26 cellular contexts compared by ENCODE assay signal in the genomic region with DNA sequence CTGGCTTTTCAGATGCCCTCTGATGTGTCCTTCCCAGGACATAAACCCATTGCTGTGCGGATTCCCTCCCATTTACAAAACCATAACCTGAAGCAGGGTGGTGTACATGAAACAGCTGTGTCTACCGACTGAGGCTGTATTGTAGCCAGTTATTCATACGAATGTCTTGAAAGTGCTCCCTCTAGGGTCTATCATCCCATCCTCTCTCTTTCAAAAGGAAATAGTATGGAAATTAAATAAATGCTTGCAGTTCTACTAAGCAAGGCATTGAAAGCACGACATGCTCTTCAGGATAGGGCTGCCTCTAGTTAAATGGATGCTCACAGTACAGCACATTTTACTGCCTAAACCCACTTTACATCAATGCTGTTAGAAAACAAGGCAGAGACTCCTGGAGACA.
DNase-seq lines count a peak whose midpoint lies in the region; ATAC-seq, FAIRE-seq and TF ChIP-seq lines count a peak whose summit lies in the region.
"Had no signal": no experiment of that assay in that cellular context is flagged by ENCODE, and none has a peak within 500 bp of the region (broad histone marks: within the 10 kb centered on the region; RNA-seq: fewer than 3 reads in every experiment).

No MANE protein-coding gene starts in this region.

- no peak for TF ChIP-seq RAD21 in HepG2 (CRISPR knock-in tag; IDR thresholded peaks at IDR 0.05)

- intact Hi-C loops in HepG2 (cut with micrococcal nuclease; ENCODE audit: unreplicated experiment) = no loop called here
- intact Hi-C loops in left colon (cut with DNase I, micrococcal nuclease) = no loop called here

- H2AFZ ChIP-seq in HepG2 (ENCODE audit: low read length) = no peak overlapping the region

- H3K79me2 ChIP-seq in HepG2 (ENCODE audit: insufficient read depth, low read length) = no peaks in the 10 kb centered on the region

- no peak for ATAC-seq in HepG2
- ATAC-seq in left colon = no peak
- ATAC-seq: A549; activated T-cell treated with anti-CD3 and anti-CD28 coated beads, Interleukin-2, amount 50 U/mL, for 72 hours; sciatic nerve had no signal

- H3K36me3 ChIP-seq in HepG2 (replicated peaks in 1 of 2; ENCODE audit: control insufficient read depth in 1 of 2, insufficient read depth in 2 of 2, low read length in 2 of 2) = no peaks in the 10 kb centered on the region
- H3K36me3 ChIP-seq: BLaER1, MG63, Peyer's patch, SJSA1, upper lobe of left lung had no signal

- H3K4me1 ChIP-seq in HepG2 (ENCODE audit: insufficient read depth, low read length) = no peaks in the 10 kb centered on the region
- H3K4me1 ChIP-seq: A549, Caco-2, Peyer's patch had no signal

- no peak overlapping the region for H3K27ac ChIP-seq in HepG2 (ENCODE audit: extremely low read length, insufficient read depth, low read length)
- H3K27ac ChIP-seq: A549, BLaER1, Peyer's patch, SJSA1, upper lobe of left lung had no signal

- H3K4me2 ChIP-seq in HepG2 (ENCODE audit: low read depth, low read length) = no peak overlapping the region
- H3K4me2 ChIP-seq: A549, BLaER1 had no signal

- H4K20me1 ChIP-seq in HepG2 (ENCODE audit: insufficient read depth, low read length) = no peaks in the 10 kb centered on the region
- H4K20me1 ChIP-seq: BLaER1 had no signal

- POLR2A ChIA-PET in HepG2 (lab: Yijun Ruan, JAX) = no interaction called here

- TF ChIP-seq POLR2A in HepG2 (IDR thresholded peaks at IDR 0.05; ENCODE audit: insufficient read depth in 1 of 2, low read depth in 2 of 2, low read length in 2 of 2) = no peak

- CTCF ChIA-PET in HepG2 (lab: Yijun Ruan, JAX; ENCODE audit: low intra/inter-chr PET ratio, low total read pairs) = no interaction called here

- DNase-seq in SHP77 treated with DMSO at 0.1 percent for 48 hours (lab: John Stamatoyannopoulos, UW) (peak; percentile 19), SHP77 (lab: John Stamatoyannopoulos, UW) (no peak), NCI-H2227 treated with DMSO at 0.1 percent for 48 hours (lab: John Stamatoyannopoulos, UW) (peak; percentile 41), epithelial cell of proximal tubule (ENCODE audit: low read depth) (no peak), NCI-H226 (no peak), HuH-7.5 (ENCODE audit: low spot score) (no peak), HepG2 (ENCODE audit: low spot score) (no peak), left colon (no peak)
- DNase-seq: activated CD4-positive, alpha-beta T cell treated with anti-CD3 and anti-CD28 coated beads for 4 hours; activated naive CD4-positive, alpha-beta T cell treated with anti-CD3 and anti-CD28 coated beads, Interleukin-2, amount 50 U/mL, for 16 hours; activated T-cell treated with anti-CD3 and anti-CD28 coated beads, Interleukin-2, amount 50 U/mL, for 72 hours; aorta; Caco-2; GOT3; kidney glomerular epithelial cell; naive B cell; NCI-H1436; NCI-H345; T-helper 2 cell had no signal

- TF ChIP-seq EP300 in HepG2 (IDR thresholded peaks at IDR 0.05; ENCODE audit: low read depth in 2 of 2, low read length in 2 of 2) (no peak), HepG2 (CRISPR knock-in tag; IDR thresholded peaks at IDR 0.05; ENCODE audit: borderline replicate concordance) (no peak)

- FAIRE-seq in HepG2 (lab: Jason Lieb, UNC) = no peak
- FAIRE-seq: A549 had no signal

- H3K9me3 ChIP-seq in HepG2 (ENCODE audit: low read length) = no peaks in the 10 kb centered on the region
- H3K9me3 ChIP-seq: A549, BLaER1, Caco-2, MG63, Peyer's patch, SJSA1, upper lobe of left lung had no signal

- WGBS in HepG2 (ENCODE audit: low lambda C conversion rate) = 23% methylated on average over 4 of the region's 4 CpGs

- H3K4me3 ChIP-seq in epithelial cell of proximal tubule (ENCODE audit: low read depth, low read length) = no peak overlapping the region
- H3K4me3 ChIP-seq in HepG2 (replicated peaks in 1 of 3; ENCODE audit: insufficient read depth in 1 of 3, low read depth in 2 of 3, low read length in 3 of 3) = no peak overlapping the region
- H3K4me3 ChIP-seq: A549, BLaER1, MG63, Peyer's patch, SJSA1, upper lobe of left lung had no signal

- BruUV-seq in HepG2 (replicated peaks; lab: Mats Ljungman, UMichigan) = no TSS peak

- no peak overlapping the region for H3K9ac ChIP-seq in HepG2 (ENCODE audit: insufficient read depth, low read depth, low read length)
- H3K9ac ChIP-seq: BLaER1 had no signal

- H3K27me3 ChIP-seq in HepG2 (ENCODE audit: control insufficient read depth in 1 of 2, insufficient read depth in 2 of 2, low read length in 2 of 2) = peaks cover 8 to 68% of the 10 kb centered on the region in 2 experiments
- H3K27me3 ChIP-seq: Peyer's patch had no signal

- in situ Hi-C loops in HepG2 (cut with HindIII; ENCODE audit: extremely low pct_ligation_motif_present, low pct_unique_long_range_greater_than_20kb) = no loop called here

- TF ChIP-seq CTCF in epithelial cell of proximal tubule (conservative IDR thresholded peaks at IDR 0.05; ENCODE audit: low read depth, low read length) = peak; percentile 16
- no peak for TF ChIP-seq CTCF in HepG2 (CRISPR knock-in tag; IDR thresholded peaks at IDR 0.05)

TF ChIP-seq in HepG2, 621 proteins besides CTCF, POLR2A, EP300 and RAD21:
- TF ChIP-seq, protein P1, sequence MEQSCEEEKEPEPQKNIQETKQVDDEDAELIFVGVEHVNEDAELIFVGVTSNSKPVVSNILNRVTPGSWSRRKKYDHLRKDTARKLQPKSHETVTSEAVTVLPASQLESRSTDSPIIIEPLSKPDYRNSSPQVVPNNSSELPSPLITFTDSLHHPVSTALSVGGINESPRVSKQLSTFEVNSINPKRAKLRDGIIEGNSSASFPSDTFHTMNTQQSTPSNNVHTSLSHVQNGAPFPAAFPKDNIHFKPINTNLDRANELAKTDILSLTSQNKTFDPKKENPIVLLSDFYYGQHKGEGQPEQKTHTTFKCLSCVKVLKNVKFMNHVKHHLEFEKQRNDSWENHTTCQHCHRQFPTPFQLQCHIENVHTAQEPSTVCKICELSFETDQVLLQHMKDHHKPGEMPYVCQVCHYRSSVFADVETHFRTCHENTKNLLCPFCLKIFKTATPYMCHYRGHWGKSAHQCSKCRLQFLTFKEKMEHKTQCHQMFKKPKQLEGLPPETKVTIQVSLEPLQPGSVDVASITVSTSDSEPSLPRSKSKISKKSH (CRISPR knock-in tag; IDR thresholded peaks at IDR 0.05; ENCODE audit: borderline replicate concordance) = no peak
- TF ChIP-seq ZNF768 (CRISPR knock-in tag; IDR thresholded peaks at IDR 0.05) = no peak
- TF ChIP-seq, protein P2, sequence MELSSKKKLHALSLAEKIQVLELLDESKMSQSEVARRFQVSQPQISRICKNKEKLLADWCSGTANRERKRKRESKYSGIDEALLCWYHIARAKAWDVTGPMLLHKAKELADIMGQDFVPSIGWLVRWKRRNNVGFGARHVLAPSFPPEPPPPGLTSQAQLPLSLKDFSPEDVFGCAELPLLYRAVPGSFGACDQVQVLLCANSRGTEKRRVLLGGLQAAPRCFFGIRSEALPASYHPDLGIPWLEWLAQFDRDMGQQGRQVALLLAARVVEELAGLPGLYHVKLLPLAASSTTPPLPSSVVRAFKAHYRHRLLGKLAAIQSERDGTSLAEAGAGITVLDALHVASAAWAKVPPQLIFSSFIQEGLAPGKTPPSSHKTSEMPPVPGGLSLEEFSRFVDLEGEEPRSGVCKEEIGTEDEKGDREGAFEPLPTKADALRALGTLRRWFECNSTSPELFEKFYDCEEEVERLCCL (CRISPR knock-in tag; IDR thresholded peaks at IDR 0.05; ENCODE audit: borderline replicate concordance) = no peak
- no peak for TF ChIP-seq PRPF4 (IDR thresholded peaks at IDR 0.05; ENCODE audit: low read depth, low read length, poor library complexity, severe bottlenecking)
- TF ChIP-seq, protein P3, sequence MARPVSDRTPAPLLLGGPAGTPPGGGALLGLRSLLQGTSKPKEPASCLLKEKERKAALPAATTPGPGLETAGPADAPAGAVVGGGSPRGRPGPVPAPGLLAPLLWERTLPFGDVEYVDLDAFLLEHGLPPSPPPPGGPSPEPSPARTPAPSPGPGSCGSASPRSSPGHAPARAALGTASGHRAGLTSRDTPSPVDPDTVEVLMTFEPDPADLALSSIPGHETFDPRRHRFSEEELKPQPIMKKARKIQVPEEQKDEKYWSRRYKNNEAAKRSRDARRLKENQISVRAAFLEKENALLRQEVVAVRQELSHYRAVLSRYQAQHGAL (CRISPR knock-in tag; IDR thresholded peaks at IDR 0.05; ENCODE audit: not compliant biosample characterization) = no peak
- no peak for TF ChIP-seq STAT5B (CRISPR knock-in tag; IDR thresholded peaks at IDR 0.05)
TF ChIP-seq in HepG2: peak in this region for 0.

Comparison
In these comparisons a context has a peak if more than half of its experiments do, and no peak if none do; other contexts are left out.
1. DNase-seq: peak in SHP77 treated with DMSO at 0.1 percent for 48 hours (single experiment) and NCI-H2227 treated with DMSO at 0.1 percent for 48 hours (single experiment); none in SHP77 (0 of 2), epithelial cell of proximal tubule (single experiment), NCI-H226 (single experiment), HuH-7.5 (single experiment), HepG2 (single experiment) and left colon (0 of 2).